Comparison of ENCODE assay signal across 12 cellular contexts in genomic region chr14:52862652-52863338, GRCh38.
DNase-seq lines count a peak whose midpoint lies in the region; TF ChIP-seq lines count a peak whose summit lies in the region.
"Had no signal": no experiment of that assay in that cellular context is flagged by ENCODE, and none has a peak within 500 bp of the region (broad histone marks: within the 10 kb centered on the region; RNA-seq: fewer than 3 reads in every experiment).

No MANE protein-coding gene starts in this region.

- H3K9me3 ChIP-seq in subcutaneous abdominal adipose tissue (ENCODE audit: control insufficient read depth in 5 of 5, low read length in 5 of 5), result no peaks in the 10 kb centered on the region
- H3K9me3 ChIP-seq: gastrocnemius medialis had no signal

- H3K36me3 ChIP-seq in brain microvascular endothelial cell (replicated peaks), result peaks cover 64% of the 10 kb centered on the region
- H3K36me3 ChIP-seq in subcutaneous abdominal adipose tissue (ENCODE audit: control insufficient read depth in 5 of 5, insufficient read depth in 5 of 5, low read length in 5 of 5), result peaks cover 47 to 84% (median 58%) of the 10 kb centered on the region in 5 donors

- peaks cover 0 to 11% (median 7%) of the 10 kb centered on the region in 5 donors for H3K4me1 ChIP-seq in subcutaneous abdominal adipose tissue (ENCODE audit: control insufficient read depth in 5 of 5, insufficient read depth in 5 of 5, low read length in 5 of 5)
- H3K4me1 ChIP-seq: gastrocnemius medialis had no signal

- H3K27ac ChIP-seq in brain microvascular endothelial cell (peak overlapping the region; percentile 79), subcutaneous abdominal adipose tissue (ENCODE audit: low read depth, low read length) (peak overlapping the region; percentile 80)

- TF ChIP-seq CTCF in brain microvascular endothelial cell (IDR thresholded peaks at IDR 0.05; ENCODE audit: low read depth, low read length, missing control alignments), result no peak

- in situ Hi-C loops in brain microvascular endothelial cell (cut with HindIII; ENCODE audit: low pct_ligation_motif_present, low sequenced_read_pairs) (no loop called here), ACHN (cut with HindIII; ENCODE audit: low pct_ligation_motif_present, low pct_unique_long_range_greater_than_20kb, low sequenced_read_pairs) (no loop called here)

- H3K9ac ChIP-seq in subcutaneous abdominal adipose tissue (ENCODE audit: low read length in 5 of 5), result peak overlapping the region in 3 of 5 donors; percentile 26 to 64 (median 30)

- H3K4me3 ChIP-seq in brain microvascular endothelial cell (ENCODE audit: low read depth, low read length) (no peak overlapping the region), subcutaneous abdominal adipose tissue (ENCODE audit: low read depth in 1 of 5, low read length in 5 of 5) (no peak overlapping the region)
- H3K4me3 ChIP-seq: gastrocnemius medialis had no signal

- peak; percentile 1 for DNase-seq in HT-29 (ENCODE audit: low spot score)
- DNase-seq in brain microvascular endothelial cell, result peak; percentile 60
- peak; percentile 91 for DNase-seq in iris pigment epithelial cell (ENCODE audit: low read depth)
- no peak for DNase-seq in kidney tubule cell (ENCODE audit: low spot score)
- DNase-seq in DMS114 treated with DMSO at 0.1 percent for 48 hours (lab: John Stamatoyannopoulos, UW; ENCODE audit: unreplicated experiment), result no peak
- no peak for DNase-seq in ACHN
- DNase-seq in activated CD4-positive, alpha-beta T cell treated with anti-CD3 and anti-CD28 coated beads, Interleukin-2, amount 50 U/mL, for 1 hour, result no peak
- DNase-seq: anterior cingulate cortex, DMS79, gastrocnemius medialis, midbrain had no signal

- H3K27me3 ChIP-seq in brain microvascular endothelial cell (replicated peaks), result no peaks in the 10 kb centered on the region
- H3K27me3 ChIP-seq in subcutaneous abdominal adipose tissue (ENCODE audit: control insufficient read depth in 5 of 5, insufficient read depth in 4 of 5, low read length in 5 of 5), result no peaks in the 10 kb centered on the region
- H3K27me3 ChIP-seq: gastrocnemius medialis had no signal

Comparison
In these comparisons a context has a peak if more than half of its experiments do, and no peak if none do; other contexts are left out.
1. DNase-seq: peak in HT-29 (single experiment), brain microvascular endothelial cell (single experiment) and iris pigment epithelial cell (single experiment); none in kidney tubule cell (single experiment), DMS114 treated with DMSO at 0.1 percent for 48 hours (single experiment), ACHN (single experiment) and activated CD4-positive, alpha-beta T cell treated with anti-CD3 and anti-CD28 coated beads, Interleukin-2, amount 50 U/mL, for 1 hour (single experiment).